In the genomic region with DNA sequence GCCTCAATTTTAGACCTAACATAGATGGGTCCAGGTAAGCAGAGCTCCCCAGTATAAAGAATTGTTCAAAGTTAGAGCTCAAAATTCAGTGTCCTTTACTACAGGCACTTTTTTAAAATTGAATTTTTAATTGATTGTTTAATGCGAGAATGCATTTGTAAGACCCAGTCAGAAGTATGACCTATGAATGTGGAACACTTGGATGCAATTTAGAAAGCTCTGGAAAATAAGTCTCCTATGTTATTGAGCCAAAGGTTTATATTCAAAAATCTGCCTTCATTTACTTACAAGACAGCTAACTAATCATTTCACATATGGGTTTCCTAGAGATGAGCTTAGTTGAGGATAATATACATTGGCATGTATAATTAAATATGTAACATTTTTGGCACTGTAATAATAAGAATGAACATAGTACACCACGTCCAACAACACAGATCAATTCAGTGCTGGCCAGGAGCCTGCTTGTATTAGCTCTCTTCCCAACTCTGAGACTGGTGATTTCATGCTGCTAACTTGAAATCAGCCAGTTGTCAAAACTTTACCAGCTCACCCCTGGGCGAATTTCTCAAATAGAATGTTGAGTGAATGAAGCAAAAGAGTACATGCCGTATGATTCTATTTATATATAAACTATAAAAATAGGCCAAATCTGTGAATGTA, we compare ENCODE assay signal across 24 cellular contexts.
A peak's percentile ranks its signal among the peaks of the same experiment; 100 is the strongest.
DNase-seq lines count a peak whose midpoint lies in the region; ATAC-seq and TF ChIP-seq lines count a peak whose summit lies in the region.
"Had no signal": no experiment of that assay in that cellular context is flagged by ENCODE, and none has a peak within 500 bp of the region (broad histone marks: within the 10 kb centered on the region; RNA-seq: fewer than 3 reads in every experiment).

No MANE protein-coding gene starts in this region.

- DNase-seq in adipocyte (ENCODE audit: low read depth) = peak; percentile 22
- peak; percentile 70 for DNase-seq in left lobe of liver (ENCODE audit: low spot score)
- DNase-seq in mucosa of gallbladder (ENCODE audit: low spot score) = peak; percentile 60
- DNase-seq in testis = no peak
- DNase-seq in adrenal gland = no peak
- DNase-seq: 8988T; ACHN; BE2C; C1 segment of cervical spinal cord; CD4-positive, alpha-beta memory T cell; CD4-positive, CD25-positive, alpha-beta regulatory T cell; CD8-positive, alpha-beta memory T cell; COR-L47; DMS 273 treated with DMSO at 0.1 percent for 48 hours; DMS153; DMS53; DMS79; DND-41; EL; GDM1 had no signal

- 57 to 62% methylated on average over 4 of the region's 4 CpGs for WGBS in testis, 2 donors
- WGBS in adrenal gland, 4 donors = 64 to 70% (median 68%) methylated on average over 4 of the region's 4 CpGs

- H3K36me3 ChIP-seq in adipocyte (ENCODE audit: control insufficient read depth, insufficient read depth, low read length, severe bottlenecking) (no peaks in the 10 kb centered on the region), testis (ENCODE audit: low read depth, missing control alignments) (no peaks in the 10 kb centered on the region), adrenal gland (replicated peaks in 1 of 2) (no peaks in the 10 kb centered on the region)
- H3K36me3 ChIP-seq: BE2C, BLaER1 had no signal

- TF ChIP-seq CTCF in testis (IDR thresholded peaks at IDR 0.05) (no peak), adrenal gland (IDR thresholded peaks at IDR 0.05) (no peak)

- H3K4me1 ChIP-seq in adipocyte (ENCODE audit: control insufficient read depth, insufficient read depth, low read length) (peaks cover 31% of the 10 kb centered on the region), testis (no peaks in the 10 kb centered on the region), adrenal gland (replicated peaks in 1 of 2) (no peaks in the 10 kb centered on the region)
- H3K4me1 ChIP-seq: BLaER1 had no signal

- intact Hi-C loops in testis (cut with DNase I; ENCODE audit: low total_unique reads) (no loop called here), adrenal gland (cut with DNase I) (no loop called here)

- H3K9me3 ChIP-seq in adipocyte (ENCODE audit: control insufficient read depth, low read length) (no peaks in the 10 kb centered on the region), testis (no peaks in the 10 kb centered on the region), adrenal gland (replicated peaks in 1 of 3) (no peaks in the 10 kb centered on the region)
- H3K9me3 ChIP-seq: BE2C, BLaER1 had no signal

- ATAC-seq in left lobe of liver = peak; percentile 92
- ATAC-seq in esophagus mucosa = no peak
- no peak for ATAC-seq in HG03439 (IDR thresholded peaks at IDR 0.05; ENCODE audit: unreplicated experiment)
- ATAC-seq: GM12878 had no signal

- H3K27me3 ChIP-seq in adipocyte (replicated peaks; ENCODE audit: control insufficient read depth, insufficient read depth, low read length) = no peaks in the 10 kb centered on the region
- H3K27me3 ChIP-seq in testis = no peaks in the 10 kb centered on the region
- no peaks in the 10 kb centered on the region for H3K27me3 ChIP-seq in adrenal gland
- H3K27me3 ChIP-seq: BE2C, BLaER1 had no signal

- no peak overlapping the region for H3K4me3 ChIP-seq in adipocyte (ENCODE audit: low read length)
- H3K4me3 ChIP-seq in testis = no peak overlapping the region
- H3K4me3 ChIP-seq in adrenal gland = no peak overlapping the region
- H3K4me3 ChIP-seq: BLaER1, GM12878 had no signal

- H3K27ac ChIP-seq in testis (peak overlapping the region; percentile 6 to 31), adrenal gland (no peak overlapping the region)
- H3K27ac ChIP-seq: BLaER1 had no signal

- no peak overlapping the region for H3K9ac ChIP-seq in adipocyte (ENCODE audit: low read length)
- H3K9ac ChIP-seq: BLaER1 had no signal

- no peak for TF ChIP-seq POLR2A in testis (IDR thresholded peaks at IDR 0.05)
- TF ChIP-seq POLR2A in adrenal gland (IDR thresholded peaks at IDR 0.05) = no peak

Comparison
In these comparisons a context has a peak if more than half of its experiments do, and no peak if none do; other contexts are left out.
1. DNase-seq: peak in adipocyte (single experiment), left lobe of liver (single experiment) and mucosa of gallbladder (single experiment); none in testis (single experiment) and adrenal gland (0 of 7).
2. H3K27ac ChIP-seq: peak in testis (2 of 2); none in adrenal gland (0 of 5).